23 cellular contexts compared by ENCODE assay signal in the genomic region with DNA sequence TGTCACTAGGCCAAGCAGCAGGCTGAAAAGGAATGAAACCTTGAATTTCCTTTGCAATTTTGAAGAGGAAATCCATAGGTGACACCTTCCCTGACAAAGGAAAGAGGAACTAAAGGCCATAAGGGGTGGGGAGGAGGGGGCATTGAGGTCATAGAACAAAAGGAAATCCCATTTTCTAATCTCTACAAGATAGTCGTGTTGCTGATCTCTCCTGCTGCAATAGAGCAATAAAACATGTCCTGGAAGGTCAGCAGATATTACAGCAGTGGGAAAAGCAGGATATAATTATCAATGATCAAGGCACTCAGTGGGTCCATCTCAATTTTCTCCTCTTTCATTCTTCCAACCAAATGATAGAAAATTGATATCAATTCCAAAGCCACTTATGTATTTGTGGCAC.
"Had no signal": no experiment of that assay in that cellular context is flagged by ENCODE, and none has a peak within 500 bp of the region (broad histone marks: within the 10 kb centered on the region; RNA-seq: fewer than 3 reads in every experiment).

No MANE protein-coding gene starts in this region.

- H3K27ac ChIP-seq: body of pancreas, cardiac muscle cell, hepatocyte, right lobe of liver, skin epidermis, suprapubic skin, uterus had no signal

- H3K4me1 ChIP-seq: body of pancreas, right lobe of liver, suprapubic skin, uterus had no signal

- DNase-seq: activated gamma-delta T cell treated with Interleukin-2 at 50 U/mL for 16 hours; activated T-cell treated with anti-CD3 and anti-CD28 coated beads, Interleukin-2, amount 50 U/mL, for 1 hour; anterior cingulate cortex; body of pancreas; effector CD4-positive, alpha-beta T cell; immature natural killer cell; left ventricle myocardium superior; mammary epithelial cell; occipital lobe; posterior cingulate gyrus; right lobe of liver; stimulated activated CD4-positive, alpha-beta T cell treated with anti-CD3 and anti-CD28 coated beads, Interleukin-2, amount 100 ng/mL, for 24 hours; stimulated activated naive CD8-positive, alpha-beta T cell treated with anti-CD3 and anti-CD28 coated beads, Interleukin-15, amount 100 ng/mL, for 72 hours; T-helper 2 cell; uterus had no signal

- ATAC-seq: body of pancreas; esophagus mucosa; left ventricle myocardium superior; right lobe of liver; stimulated activated effector memory CD8-positive, alpha-beta T cell treated with anti-CD3 and anti-CD28 coated beads, Interleukin-12 subunit alpha, Interleukin-12 subunit beta, amount 100 ng/mL, for 72 hours; stimulated activated naive CD8-positive, alpha-beta T cell treated with anti-CD3 and anti-CD28 coated beads, Interleukin-15, amount 100 ng/mL, for 72 hours; WTC11 had no signal

- H3K9me3 ChIP-seq: body of pancreas, right lobe of liver, suprapubic skin, tibial nerve, uterus had no signal

- H3K4me2 ChIP-seq: hepatocyte had no signal

- H3K36me3 ChIP-seq: cardiac muscle cell, right lobe of liver, suprapubic skin, tibial nerve, uterus had no signal

- H3K79me2 ChIP-seq: hepatocyte had no signal

- H3K4me3 ChIP-seq: body of pancreas, cardiac muscle cell, hepatocyte, right lobe of liver, skin epidermis, suprapubic skin, tibial nerve, uterus had no signal

- H3K27me3 ChIP-seq: body of pancreas, cardiac muscle cell, hepatocyte, right lobe of liver, suprapubic skin, tibial nerve, uterus had no signal
